ENCODE assay signal across 19 cellular contexts in genomic region chr6:3308106-3308505, GRCh38. TPM values are rescaled to one million over a fixed set of nuclear protein-coding genes. Genes with fewer than 3 reads are reported as not detected.
A peak's percentile ranks its signal among the peaks of the same experiment; 100 is the strongest.
DNase-seq lines count a peak whose midpoint lies in the region; ATAC-seq and TF ChIP-seq lines count a peak whose summit lies in the region.
"Had no signal": no experiment of that assay in that cellular context is flagged by ENCODE, and none has a peak within 500 bp of the region (broad histone marks: within the 10 kb centered on the region; RNA-seq: fewer than 3 reads in every experiment).

No MANE protein-coding gene starts in this region.

- H3K9me3 ChIP-seq in osteoblast (ENCODE audit: low read depth, low read length), result no peaks in the 10 kb centered on the region
- H3K9me3 ChIP-seq: BE2C had no signal

- H3K4me2 ChIP-seq in osteoblast (ENCODE audit: insufficient read depth, low read length), result no peak overlapping the region

- H3K36me3 ChIP-seq in osteoblast (ENCODE audit: insufficient read depth, low read length), result peaks cover 3% of the 10 kb centered on the region
- H3K36me3 ChIP-seq: BE2C had no signal

- H3K27me3 ChIP-seq in osteoblast (ENCODE audit: insufficient read depth, low read length), result no peaks in the 10 kb centered on the region

- TF ChIP-seq CTCF in coronary artery (IDR thresholded peaks at IDR 0.05) (no peak), osteoblast (IDR thresholded peaks at IDR 0.05; ENCODE audit: extremely low read depth, low read depth, low read length) (no peak)

- peaks cover 4% of the 10 kb centered on the region for H3K27me3 Mint-ChIP-seq in activated CD8-positive, alpha-beta memory T cell treated with anti-CD3 and anti-CD28 coated beads, Interleukin-2, amount 10 ng/mL, durations not matched to agents 7 days and 5 days

- H3K9me3 Mint-ChIP-seq in activated CD8-positive, alpha-beta memory T cell treated with anti-CD3 and anti-CD28 coated beads, Interleukin-2, amount 10 ng/mL, durations not matched to agents 7 days and 5 days (ENCODE audit: low read depth), result no peaks in the 10 kb centered on the region
- H3K9me3 Mint-ChIP-seq: CD4-positive, CD25-positive, alpha-beta regulatory T cell had no signal

- no peaks in the 10 kb centered on the region for H3K4me1 Mint-ChIP-seq in activated CD8-positive, alpha-beta memory T cell treated with anti-CD3 and anti-CD28 coated beads, Interleukin-2, amount 10 ng/mL, durations not matched to agents 7 days and 5 days
- H3K4me1 Mint-ChIP-seq: CD4-positive, CD25-positive, alpha-beta regulatory T cell; CD8-positive, alpha-beta memory T cell had no signal

- H3K4me3 ChIP-seq in coronary artery, result no peak overlapping the region
- H3K4me3 ChIP-seq in osteoblast (ENCODE audit: insufficient read depth, low read length), result no peak overlapping the region
- H3K4me3 ChIP-seq: GM12878 had no signal

- H3K4me1 ChIP-seq in osteoblast (ENCODE audit: insufficient read depth, low read length), result no peaks in the 10 kb centered on the region
- H3K4me1 ChIP-seq: BE2C had no signal

- DNase-seq in activated CD8-positive, alpha-beta memory T cell treated with anti-CD3 and anti-CD28 coated beads, Interleukin-2, amount 50 U/mL, for 48 hours, result peak; percentile 22
- no peak for DNase-seq in activated CD8-positive, alpha-beta memory T cell treated with anti-CD3 and anti-CD28 coated beads, Interleukin-2, amount 10 ng/mL, durations not matched to agents 7 days and 5 days
- peak; percentile 17 for DNase-seq in coronary artery (ENCODE audit: low spot score)
- peak; percentile 63 for DNase-seq in osteoblast (ENCODE audit: insufficient read length, low spot score, missing footprints)
- DNase-seq in NCI-H774 (lab: John Stamatoyannopoulos, UW), result no peak
- no peak for DNase-seq in NCI-H2029 (lab: John Stamatoyannopoulos, UW)
- DNase-seq: BE2C; C1 segment of cervical spinal cord; CD4-positive, CD25-positive, alpha-beta regulatory T cell; CD8-positive, alpha-beta memory T cell; COR-L47; DMS 273 treated with DMSO at 0.1 percent for 48 hours; DMS53; DND-41; EL; H9; IMR-90 had no signal

- no peak overlapping the region for H3K4me3 Mint-ChIP-seq in activated CD8-positive, alpha-beta memory T cell treated with anti-CD3 and anti-CD28 coated beads, Interleukin-2, amount 10 ng/mL, durations not matched to agents 7 days and 5 days
- H3K4me3 Mint-ChIP-seq: CD4-positive, CD25-positive, alpha-beta regulatory T cell; CD8-positive, alpha-beta memory T cell; H9 had no signal

- no peaks in the 10 kb centered on the region for H4K20me1 ChIP-seq in osteoblast (ENCODE audit: insufficient read depth, low read length)

- H3K27ac Mint-ChIP-seq in activated CD8-positive, alpha-beta memory T cell treated with anti-CD3 and anti-CD28 coated beads, Interleukin-2, amount 10 ng/mL, durations not matched to agents 7 days and 5 days, result no peak overlapping the region
- H3K27ac Mint-ChIP-seq: CD4-positive, CD25-positive, alpha-beta regulatory T cell; H9 had no signal

- CTCF ChIA-PET in activated CD8-positive, alpha-beta memory T cell treated with anti-CD3 and anti-CD28 coated beads, Interleukin-2, amount 10 ng/mL, durations not matched to agents 7 days and 5 days (lab: Charles Lee), result no interaction called here

- H3K79me2 ChIP-seq in osteoblast (ENCODE audit: insufficient read depth, low read length), result no peaks in the 10 kb centered on the region

- H3K27ac ChIP-seq in coronary artery, result no peak overlapping the region
- H3K27ac ChIP-seq in osteoblast (ENCODE audit: low read depth, low read length), result no peak overlapping the region

- H2AFZ ChIP-seq in osteoblast (ENCODE audit: low read length), result no peak overlapping the region

- no peak for ATAC-seq in activated CD8-positive, alpha-beta memory T cell treated with anti-CD3 and anti-CD28 coated beads, Interleukin-2, amount 10 ng/mL, durations not matched to agents 7 days and 5 days
- ATAC-seq in GM21576 (IDR thresholded peaks at IDR 0.05; ENCODE audit: unreplicated experiment), result no peak
- ATAC-seq: GM12878 had no signal

- H3K36me3 Mint-ChIP-seq in activated CD8-positive, alpha-beta memory T cell treated with anti-CD3 and anti-CD28 coated beads, Interleukin-2, amount 10 ng/mL, durations not matched to agents 7 days and 5 days, result no peaks in the 10 kb centered on the region
- H3K36me3 Mint-ChIP-seq: CD8-positive, alpha-beta memory T cell had no signal

RNA-seq across cellular contexts. Expression of gene PSMG4, which starts 49.4 kb away (rescaled TPM):
- total RNA-seq in activated CD8-positive, alpha-beta memory T cell treated with anti-CD3 and anti-CD28 coated beads, Interleukin-2, amount 10 ng/mL, durations not matched to agents 7 days and 5 days, result 10 to 100 TPM; 24.4 TPM
- 19.4 and 24.6 TPM in 2 replicates for total RNA-seq in osteoblast

Comparison
In these comparisons a context has a peak if more than half of its experiments do, and no peak if none do; other contexts are left out.
1. DNase-seq: peak in activated CD8-positive, alpha-beta memory T cell treated with anti-CD3 and anti-CD28 coated beads, Interleukin-2, amount 50 U/mL, for 48 hours (single experiment), coronary artery (single experiment) and osteoblast (single experiment); none in activated CD8-positive, alpha-beta memory T cell treated with anti-CD3 and anti-CD28 coated beads, Interleukin-2, amount 10 ng/mL, durations not matched to agents 7 days and 5 days (single experiment), NCI-H774 (single experiment) and NCI-H2029 (single experiment).